In the genomic region with DNA sequence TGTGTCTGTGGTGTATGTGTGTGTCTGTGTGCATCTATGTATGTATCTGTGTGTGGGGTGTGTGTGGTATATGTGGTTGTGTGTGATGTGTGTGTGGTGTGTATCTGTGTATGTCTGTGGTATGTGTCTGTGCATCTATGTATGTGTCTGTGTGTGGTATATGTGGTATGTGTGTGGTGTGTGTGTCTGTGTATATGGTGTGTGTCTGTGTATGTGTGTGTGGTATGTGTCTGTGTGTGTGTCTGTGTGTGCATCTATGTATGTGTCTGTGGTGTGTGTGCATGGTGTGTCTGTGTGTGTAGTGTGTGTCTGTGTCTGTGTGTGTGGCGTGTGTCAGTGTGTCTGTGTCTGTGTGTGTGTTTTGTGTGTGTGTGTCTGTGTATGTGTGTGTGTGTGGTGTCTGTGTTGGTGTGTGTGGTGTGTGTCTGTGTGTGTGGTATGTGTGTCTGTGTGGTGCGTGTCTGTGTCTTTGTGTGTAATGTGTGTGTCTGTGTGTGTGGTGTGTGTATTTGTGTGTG, we compare ENCODE assay signal across 1 cellular context.
TF ChIP-seq lines count a peak whose summit lies in the region.

No MANE protein-coding gene starts in this region.

TF ChIP-seq in HEK293, 187 proteins besides CTCF, POLR2A, EP300 and RAD21 (continued from another document):
- no peak for TF ChIP-seq ZNF449 (tag by site-specific recombination; IDR thresholded peaks at IDR 0.05)
- TF ChIP-seq ZNF133 (tag by site-specific recombination; IDR thresholded peaks at IDR 0.05): 0 out of 2 replicates have a peak, but pooled peaks have one; percentile 12
- no peak for TF ChIP-seq OVOL3 (tag by site-specific recombination; IDR thresholded peaks at IDR 0.05)
- TF ChIP-seq ZNF366 (tag by site-specific recombination; conservative IDR thresholded peaks at IDR 0.05): no peak
- TF ChIP-seq ZNF24 (tag by site-specific recombination; IDR thresholded peaks at IDR 0.05): no peak
- TF ChIP-seq ZNF311 (tag by site-specific recombination; IDR thresholded peaks at IDR 0.05; ENCODE audit: borderline replicate concordance): peak; percentile 60; the same call in 1 of the 2 replicates
